27 cellular contexts compared by ENCODE assay signal in the genomic region with DNA sequence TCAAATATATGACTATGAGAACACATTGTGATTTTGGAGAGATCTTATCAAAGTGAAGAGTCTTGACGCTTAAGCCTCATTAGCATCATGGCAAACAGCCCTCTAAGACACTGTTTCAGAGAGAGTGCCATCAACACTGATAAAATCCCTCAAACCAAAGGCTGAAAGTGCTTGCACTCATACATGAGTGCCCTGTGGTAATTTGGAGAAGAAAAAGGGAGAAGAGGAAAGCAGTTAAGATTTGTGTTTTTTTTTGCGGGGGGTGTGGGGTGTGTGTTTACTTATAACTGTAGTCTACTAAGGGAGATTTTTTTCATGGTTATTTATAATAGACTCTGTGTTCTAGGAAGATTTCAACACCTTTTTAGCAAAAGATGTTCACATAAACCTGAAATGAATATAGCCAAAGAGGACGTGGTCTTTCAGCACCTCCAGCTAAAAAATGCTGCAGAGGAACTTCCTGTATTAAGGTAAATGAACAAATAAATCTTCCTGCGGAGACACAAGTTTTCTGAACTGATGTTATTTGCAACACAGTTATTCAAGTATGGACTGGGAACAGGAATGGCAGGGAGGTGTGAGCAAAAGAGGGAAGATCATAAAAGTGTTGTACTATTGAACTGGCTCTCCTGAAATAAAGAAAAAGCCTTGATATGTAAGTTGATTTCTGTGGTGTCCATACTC.
A peak's percentile ranks its signal among the peaks of the same experiment; 100 is the strongest.
DNase-seq lines count a peak whose midpoint lies in the region; ATAC-seq and TF ChIP-seq lines count a peak whose summit lies in the region.
"Had no signal": no experiment of that assay in that cellular context is flagged by ENCODE, and none has a peak within 500 bp of the region (broad histone marks: within the 10 kb centered on the region; RNA-seq: fewer than 3 reads in every experiment).

No MANE protein-coding gene starts in this region.

- peak overlapping the region; percentile 37 for H3K27ac Mint-ChIP-seq in T-helper 1 cell treated with Interleukin-12 subunit alpha and Interleukin-12 subunit beta and Interleukin-4 antibody, amounts not matched to agents 30 μg/mL and 1 μg/mL, for 36 hours
- H3K27ac Mint-ChIP-seq in activated T-helper 1 cell treated with anti-CD3 and anti-CD28 coated beads, Interleukin-12 subunit alpha, Interleukin-12 subunit beta, Interleukin-2, Interleukin-4 antibody, amounts not matched to agents 30 ng/mL and 10 ng/mL and 1 ng/mL, durations not matched to agents 14 hours and 24 hours and 36 hours, result peak overlapping the region; percentile 53
- H3K27ac Mint-ChIP-seq: brain; stimulated activated memory B cell treated with anti-CD40 and anti-IgM and Interleukin-4, amounts not matched to agents 10 μg/mL and 1 μg/mL and 100 μg/mL, for 72 hours; T-helper 17 cell had no signal

- H3K36me3 Mint-ChIP-seq in T-helper 1 cell treated with Interleukin-12 subunit alpha and Interleukin-12 subunit beta and Interleukin-4 antibody, amounts not matched to agents 30 μg/mL and 1 μg/mL, for 36 hours (ENCODE audit: low read depth), result peaks cover 1% of the 10 kb centered on the region
- H3K36me3 Mint-ChIP-seq in activated T-helper 1 cell treated with anti-CD3 and anti-CD28 coated beads, Interleukin-12 subunit alpha, Interleukin-12 subunit beta, Interleukin-2, Interleukin-4 antibody, amounts not matched to agents 30 ng/mL and 10 ng/mL and 1 ng/mL, durations not matched to agents 14 hours and 24 hours and 36 hours (ENCODE audit: low read depth), result peaks cover 7% of the 10 kb centered on the region
- H3K36me3 Mint-ChIP-seq: brain; stimulated activated memory B cell treated with anti-CD40 and anti-IgM and Interleukin-4, amounts not matched to agents 10 μg/mL and 1 μg/mL and 100 μg/mL, for 72 hours had no signal

- H3K9me3 Mint-ChIP-seq in T-helper 1 cell treated with Interleukin-12 subunit alpha and Interleukin-12 subunit beta and Interleukin-4 antibody, amounts not matched to agents 30 μg/mL and 1 μg/mL, for 36 hours, result peaks cover 3% of the 10 kb centered on the region
- H3K9me3 Mint-ChIP-seq in activated T-helper 1 cell treated with anti-CD3 and anti-CD28 coated beads, Interleukin-12 subunit alpha, Interleukin-12 subunit beta, Interleukin-2, Interleukin-4 antibody, amounts not matched to agents 30 ng/mL and 10 ng/mL and 1 ng/mL, durations not matched to agents 14 hours and 24 hours and 36 hours, result no peaks in the 10 kb centered on the region
- H3K9me3 Mint-ChIP-seq: stimulated activated memory B cell treated with anti-CD40 and anti-IgM and Interleukin-4, amounts not matched to agents 10 μg/mL and 1 μg/mL and 100 μg/mL, for 72 hours had no signal

- no peak overlapping the region for H3K27ac ChIP-seq in left ventricle myocardium inferior (replicated peaks)
- H3K27ac ChIP-seq: PC-9, SJCRH30, thoracic aorta had no signal

- peaks cover 15% of the 10 kb centered on the region for H3K4me1 Mint-ChIP-seq in T-helper 1 cell treated with Interleukin-12 subunit alpha and Interleukin-12 subunit beta and Interleukin-4 antibody, amounts not matched to agents 30 μg/mL and 1 μg/mL, for 36 hours (ENCODE audit: low read depth)
- peaks cover 17% of the 10 kb centered on the region for H3K4me1 Mint-ChIP-seq in activated T-helper 1 cell treated with anti-CD3 and anti-CD28 coated beads, Interleukin-12 subunit alpha, Interleukin-12 subunit beta, Interleukin-2, Interleukin-4 antibody, amounts not matched to agents 30 ng/mL and 10 ng/mL and 1 ng/mL, durations not matched to agents 14 hours and 24 hours and 36 hours (ENCODE audit: low read depth)
- H3K4me1 Mint-ChIP-seq: brain; stimulated activated memory B cell treated with anti-CD40 and anti-IgM and Interleukin-4, amounts not matched to agents 10 μg/mL and 1 μg/mL and 100 μg/mL, for 72 hours had no signal

- no peaks in the 10 kb centered on the region for H3K27me3 ChIP-seq in left ventricle myocardium inferior (ENCODE audit: low read depth)
- H3K27me3 ChIP-seq: SJCRH30 had no signal

- ATAC-seq in left cardiac atrium (peak; percentile 48 to 55), GM19328 (IDR thresholded peaks at IDR 0.05; ENCODE audit: unreplicated experiment) (no peak)
- ATAC-seq: esophagus mucosa; stimulated activated memory B cell treated with anti-CD40 and anti-IgM and Interleukin-4, amounts not matched to agents 10 μg/mL and 1 μg/mL and 100 μg/mL, for 72 hours; T-helper 17 cell had no signal

- H3K4me3 ChIP-seq in left ventricle myocardium inferior, result no peak overlapping the region
- H3K4me3 ChIP-seq: PC-9, SJCRH30, thoracic aorta had no signal

- H3K36me3 ChIP-seq in left ventricle myocardium inferior, result no peaks in the 10 kb centered on the region
- H3K36me3 ChIP-seq: SJCRH30, thoracic aorta had no signal

- H3K27me3 Mint-ChIP-seq in T-helper 1 cell treated with Interleukin-12 subunit alpha and Interleukin-12 subunit beta and Interleukin-4 antibody, amounts not matched to agents 30 μg/mL and 1 μg/mL, for 36 hours (ENCODE audit: low read depth), result no peaks in the 10 kb centered on the region
- H3K27me3 Mint-ChIP-seq in activated T-helper 1 cell treated with anti-CD3 and anti-CD28 coated beads, Interleukin-12 subunit alpha, Interleukin-12 subunit beta, Interleukin-2, Interleukin-4 antibody, amounts not matched to agents 30 ng/mL and 10 ng/mL and 1 ng/mL, durations not matched to agents 14 hours and 24 hours and 36 hours (ENCODE audit: insufficient read depth), result peaks cover 3% of the 10 kb centered on the region
- H3K27me3 Mint-ChIP-seq: stimulated activated memory B cell treated with anti-CD40 and anti-IgM and Interleukin-4, amounts not matched to agents 10 μg/mL and 1 μg/mL and 100 μg/mL, for 72 hours had no signal

- peaks cover 59% of the 10 kb centered on the region for H3K4me1 ChIP-seq in left ventricle myocardium inferior
- H3K4me1 ChIP-seq: SJCRH30 had no signal

- intact Hi-C loops in left cardiac atrium (cut with DNase I), result no loop called here
- intact Hi-C loops in left ventricle myocardium inferior (cut with micrococcal nuclease), result no loop called here
- intact Hi-C loops in activated T-helper 1 cell treated with anti-CD3 and anti-CD28 coated beads, Interleukin-12 subunit alpha, Interleukin-12 subunit beta, Interleukin-2, Interleukin-4 antibody, amounts not matched to agents 30 ng/mL and 10 ng/mL and 1 ng/mL, durations not matched to agents 14 hours and 24 hours and 36 hours (cut with micrococcal nuclease), result loop anchor here (5.0 kb wide), 1 partner anchor 78 kb away; no protein-coding TSS in a partner anchor

- H3K9me3 ChIP-seq in left ventricle myocardium inferior (replicated peaks), result no peaks in the 10 kb centered on the region
- H3K9me3 ChIP-seq: SJCRH30, thoracic aorta had no signal

- TF ChIP-seq CTCF in left ventricle myocardium inferior (IDR thresholded peaks at IDR 0.05; ENCODE audit: borderline replicate concordance), result no peak

- peak overlapping the region; percentile 8 for H3K4me3 Mint-ChIP-seq in T-helper 1 cell treated with Interleukin-12 subunit alpha and Interleukin-12 subunit beta and Interleukin-4 antibody, amounts not matched to agents 30 μg/mL and 1 μg/mL, for 36 hours
- peak overlapping the region; percentile 3 for H3K4me3 Mint-ChIP-seq in activated T-helper 1 cell treated with anti-CD3 and anti-CD28 coated beads, Interleukin-12 subunit alpha, Interleukin-12 subunit beta, Interleukin-2, Interleukin-4 antibody, amounts not matched to agents 30 ng/mL and 10 ng/mL and 1 ng/mL, durations not matched to agents 14 hours and 24 hours and 36 hours
- H3K4me3 Mint-ChIP-seq: brain; stimulated activated memory B cell treated with anti-CD40 and anti-IgM and Interleukin-4, amounts not matched to agents 10 μg/mL and 1 μg/mL and 100 μg/mL, for 72 hours; T-helper 17 cell had no signal

- DNase-seq in T-helper 1 cell, result no peak
- no peak for DNase-seq in left cardiac atrium
- DNase-seq in left ventricle myocardium inferior, result no peak
- DNase-seq in activated T-helper 1 cell treated with anti-CD3 and anti-CD28 coated beads, Interleukin-12 subunit alpha, Interleukin-12 subunit beta, Interleukin-2, Interleukin-4 antibody, amounts not matched to agents 30 ng/mL and 10 ng/mL and 1 ng/mL, durations not matched to agents 14 hours and 24 hours and 36 hours (ENCODE audit: low spot score), result no peak
- no peak for DNase-seq in NCI-H187 (lab: John Stamatoyannopoulos, UW)
- no peak for DNase-seq in stimulated activated CD4-positive, alpha-beta T cell treated with anti-CD3 and anti-CD28 coated beads, Interleukin-4, amount 100 ng/mL, for 4 hours
- DNase-seq: activated T-cell treated with anti-CD3 and anti-CD28 coated beads, Interleukin-2, amount 50 U/mL, for 48 hours; effector memory CD4-positive, alpha-beta T cell; foreskin melanocyte; GOT3; hippocampal formation; NCI-H1048; NCI-H1930; NCI-H345; NCI-H82; occipital lobe; PC-9; SJCRH30; small intestine; stimulated activated CD4-positive, alpha-beta T cell treated with anti-CD3 and anti-CD28 coated beads, Interleukin-2, amount 100 ng/mL, for 24 hours; T-helper 17 cell had no signal
